In the genomic region with DNA sequence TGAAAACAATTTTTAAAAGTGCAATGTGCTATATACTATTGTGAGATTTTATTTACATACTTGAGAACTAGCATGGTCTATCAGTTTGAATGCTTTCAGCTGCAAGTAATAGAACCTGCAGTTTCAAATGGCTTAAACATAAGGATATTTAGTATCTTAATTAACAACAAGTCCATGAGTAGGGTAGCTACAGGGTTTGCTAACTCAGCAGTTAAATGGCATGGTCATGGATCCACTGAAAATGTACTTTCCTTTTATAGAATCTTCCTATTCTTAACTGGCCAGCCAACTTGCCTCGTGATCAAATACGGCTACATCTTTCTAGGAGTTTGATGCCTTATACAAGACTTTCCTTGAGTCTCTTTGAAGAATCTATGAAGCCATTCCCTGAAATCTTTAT, we compare ENCODE assay signal across 3 cellular contexts.
A peak's percentile ranks its signal among the peaks of the same experiment; 100 is the strongest.
TF ChIP-seq lines count a peak whose summit lies in the region.

No MANE protein-coding gene starts in this region.

TF ChIP-seq in HepG2, 621 proteins besides CTCF, POLR2A, EP300 and RAD21:
- TF ChIP-seq MAFF (IDR thresholded peaks at IDR 0.05; ENCODE audit: low read depth, low read length) (peak; percentile 67), MAFK (conservative IDR thresholded peaks at IDR 0.05 in 1 of 2, IDR thresholded peaks at IDR 0.05 in 1 of 2; ENCODE audit: low read length in 2 of 2) (peak; percentile 73 to 82)
- TF ChIP-seq, protein P1, sequence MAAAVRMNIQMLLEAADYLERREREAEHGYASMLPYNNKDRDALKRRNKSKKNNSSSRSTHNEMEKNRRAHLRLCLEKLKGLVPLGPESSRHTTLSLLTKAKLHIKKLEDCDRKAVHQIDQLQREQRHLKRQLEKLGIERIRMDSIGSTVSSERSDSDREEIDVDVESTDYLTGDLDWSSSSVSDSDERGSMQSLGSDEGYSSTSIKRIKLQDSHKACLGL (CRISPR knock-in tag; IDR thresholded peaks at IDR 0.05), result no peak

TF ChIP-seq in IMR-90, 13 proteins besides CTCF, POLR2A, EP300 and RAD21:
- TF ChIP-seq MXI1 (IDR thresholded peaks at IDR 0.05; ENCODE audit: borderline replicate concordance, low read depth, low read length) (no peak), MAFK (IDR thresholded peaks at IDR 0.05; ENCODE audit: low read depth, low read length) (peak; percentile 40; the same call in 1 of the 2 replicates), MAZ (IDR thresholded peaks at IDR 0.05; ENCODE audit: borderline replicate concordance, low read depth, low read length) (no peak)
TF ChIP-seq in IMR-90: peak in this region for 1.

TF ChIP-seq in K562, 482 proteins besides CTCF, POLR2A, EP300 and RAD21:
- TF ChIP-seq MAFG (tag; conservative IDR thresholded peaks at IDR 0.05) (0 out of 2 replicates have a peak, but pooled peaks have one; percentile 5), ZNF232 (CRISPR knock-in tag; IDR thresholded peaks at IDR 0.05) (no peak)
